ENCODE assay signal across 8 cellular contexts in genomic region chr4:109294006-109294405, GRCh38. TPM values are rescaled to one million over a fixed set of nuclear protein-coding genes. Genes with fewer than 3 reads are reported as not detected.
DNase-seq lines count a peak whose midpoint lies in the region; ATAC-seq, FAIRE-seq and TF ChIP-seq lines count a peak whose summit lies in the region.

No MANE protein-coding gene starts in this region.

- dilution Hi-C loops in keratinocyte (cut with MboI; ENCODE audit: extremely low pct_ligation_motif_present, low sequenced_read_pairs) = no loop called here

- H3K27me3 ChIP-seq in SJCRH30 = no peaks in the 10 kb centered on the region; the same call in 1 of the 2 replicates
- H3K27me3 ChIP-seq in keratinocyte (ENCODE audit: control insufficient read depth, extremely low read depth, insufficient read depth, low read length) = no peaks in the 10 kb centered on the region

- H2AFZ ChIP-seq in keratinocyte (ENCODE audit: control insufficient read depth, low read length) = no peak overlapping the region

- no peak overlapping the region for H3K4me2 ChIP-seq in keratinocyte (ENCODE audit: control insufficient read depth, extremely low read depth, insufficient read depth, low read depth, low read length)

- DNase-seq in GF-D8 (lab: John Stamatoyannopoulos, UW) (peak; percentile 18), SJCRH30 (peak; percentile 27 to 57), keratinocyte (ENCODE audit: low read depth, low spot score) (no peak), NCI-H1694 (lab: John Stamatoyannopoulos, UW) (no peak), AG08396 (ENCODE audit: low spot score) (no peak)
- DNase-seq in stimulated activated naive CD4-positive, alpha-beta T cell treated with Interleukin-2 at 50 U/mL for 16 hours (lab: John Stamatoyannopoulos, UW) = no peak

- H3K9me1 ChIP-seq in keratinocyte (ENCODE audit: control insufficient read depth, extremely low read depth, insufficient read depth, low read length) = no peaks in the 10 kb centered on the region

- H3K36me3 ChIP-seq in SJCRH30 (no peaks in the 10 kb centered on the region; the same call in 1 of the 2 replicates), keratinocyte (ENCODE audit: control insufficient read depth in 2 of 2, extremely low read depth in 1 of 2, insufficient read depth in 2 of 2, low read length in 2 of 2) (no peaks in the 10 kb centered on the region)

- H3K79me2 ChIP-seq in keratinocyte (ENCODE audit: control insufficient read depth, insufficient read depth, low read length) = no peaks in the 10 kb centered on the region

- H3K4me3 ChIP-seq in SJCRH30 (no peak overlapping the region), keratinocyte (ENCODE audit: control insufficient read depth in 2 of 3, extremely low read depth in 1 of 3, insufficient read depth in 2 of 3, low read depth in 1 of 3, low read length in 3 of 3) (no peak overlapping the region)

- H3K9me3 ChIP-seq in SJCRH30 (replicated peaks) (no peaks in the 10 kb centered on the region), keratinocyte (ENCODE audit: control insufficient read depth, low read depth, low read length) (no peaks in the 10 kb centered on the region)

- H4K20me1 ChIP-seq in keratinocyte (ENCODE audit: control insufficient read depth, extremely low read depth, insufficient read depth, low read length) = no peaks in the 10 kb centered on the region

- TF ChIP-seq CTCF in keratinocyte (optimal IDR thresholded peaks at IDR 0.05 in 1 of 3, IDR thresholded peaks at IDR 0.05 in 1 of 3, conservative IDR thresholded peaks at IDR 0.05 in 1 of 3; ENCODE audit: extremely low read depth in 1 of 3, insufficient read depth in 2 of 3, low read length in 3 of 3) = peak; percentile 16 to 41 (median 39)

- no peak overlapping the region for H3K9ac ChIP-seq in keratinocyte (ENCODE audit: control insufficient read depth, extremely low read depth, insufficient read depth, low read length)

- ATAC-seq in GM19372 (IDR thresholded peaks at IDR 0.05; ENCODE audit: low read depth, unreplicated experiment) (peak; percentile 91), HG03097 (IDR thresholded peaks at IDR 0.05; ENCODE audit: low FRiP score, unreplicated experiment) (peak; percentile 95)

- H3K27ac ChIP-seq in SJCRH30 (no peak overlapping the region), keratinocyte (ENCODE audit: control insufficient read depth, insufficient read depth, low read length) (no peak overlapping the region)

- H3K4me1 ChIP-seq in SJCRH30 = no peaks in the 10 kb centered on the region; the same call in 1 of the 2 replicates
- H3K4me1 ChIP-seq in keratinocyte (ENCODE audit: control insufficient read depth, extremely low read depth, insufficient read depth, low read length) = peaks cover 6% of the 10 kb centered on the region

- no peak for FAIRE-seq in keratinocyte (lab: Jason Lieb, UNC)

RNA-seq across cellular contexts. Expression of gene COL25A1, which starts 8.5 kb away (rescaled TPM):
- 12.1 and 13.2 TPM in 2 replicates for total RNA-seq in SJCRH30 (2014; rRNA removed; shearing (Covaris generic))
- polyA plus RNA-seq in keratinocyte = 0.01 TPM in 1 of 3 replicates, not detected in the others
- not detected for polyA plus RNA-seq in keratinocyte (2011; ENCODE audit: low read depth)
- not detected in 2 replicates for polyA plus RNA-seq in keratinocyte (2011; cell fraction: cytosol; rRNA removed)
- 0.03 TPM in 1 of 2 replicates, not detected in the other for polyA plus RNA-seq in keratinocyte (2011; cell fraction: nucleus; rRNA removed)
- polyA plus RNA-seq in keratinocyte (2012; ENCODE audit: low replicate concordance) = 0.04 TPM in 1 of 2 replicates, not detected in the other
- not detected in 3 replicates for polyA minus RNA-seq in keratinocyte
- polyA minus RNA-seq in keratinocyte (2011; cell fraction: cytosol; rRNA and poly(A)+ RNA removed) = not detected
- not detected in 2 replicates for polyA minus RNA-seq in keratinocyte (2011; cell fraction: nucleus; rRNA and poly(A)+ RNA removed)

Comparison
In these comparisons a context has a peak if more than half of its experiments do, and no peak if none do; other contexts are left out.
1. DNase-seq: peak in GF-D8 (single experiment) and SJCRH30 (2 of 2); none in keratinocyte (single experiment), stimulated activated naive CD4-positive, alpha-beta T cell treated with Interleukin-2 at 50 U/mL for 16 hours (single experiment), NCI-H1694 (single experiment) and AG08396 (single experiment).